ENCODE assay signal across 16 cellular contexts in the genomic region with DNA sequence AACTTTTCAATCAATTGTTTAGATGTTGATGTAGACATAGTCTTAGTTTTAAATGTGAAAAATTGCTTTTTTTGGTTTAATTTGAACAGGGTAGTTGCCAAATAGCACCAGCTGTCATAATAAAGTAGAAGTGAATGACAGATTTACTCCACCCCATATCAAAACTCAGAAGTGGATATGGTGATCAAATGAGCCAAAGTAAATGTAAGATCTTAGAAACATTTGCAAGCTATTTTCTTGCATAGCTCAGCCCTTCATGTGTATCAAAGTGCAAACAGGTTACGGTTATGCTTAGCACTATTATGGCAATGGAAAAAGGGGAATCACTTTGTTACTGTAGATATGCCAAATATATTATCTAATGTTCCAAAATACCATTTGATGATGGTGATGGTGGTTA.
DNase-seq lines count a peak whose midpoint lies in the region; ATAC-seq and TF ChIP-seq lines count a peak whose summit lies in the region.
"Had no signal": no experiment of that assay in that cellular context is flagged by ENCODE, and none has a peak within 500 bp of the region (broad histone marks: within the 10 kb centered on the region; RNA-seq: fewer than 3 reads in every experiment).

No MANE protein-coding gene starts in this region.

- H3K4me3 Mint-ChIP-seq in endodermal cell = no peak overlapping the region
- H3K4me3 Mint-ChIP-seq: CD4-positive, alpha-beta memory T cell had no signal

- H3K36me3 Mint-ChIP-seq in endodermal cell (ENCODE audit: low read depth) = no peaks in the 10 kb centered on the region

- DNase-seq in brain pericyte (ENCODE audit: low read depth, low spot score) (peak; percentile 29), dermis microvascular lymphatic vessel endothelial cell (ENCODE audit: low read depth in 2 of 2) (peak; percentile 88 to 91), pulmonary artery endothelial cell (ENCODE audit: low read depth, low spot score) (peak; percentile 17), pons (ENCODE audit: low spot score) (no peak), endodermal cell (no peak)
- DNase-seq: C1 segment of cervical spinal cord; Calu3; CD4-positive, alpha-beta memory T cell; COR-L47; DMS53; DMS79 treated with DMSO at 0.1 percent for 48 hours; GF-D8; GM23248; H7 had no signal

- no peaks in the 10 kb centered on the region for H3K27me3 Mint-ChIP-seq in endodermal cell (ENCODE audit: insufficient read depth)
- H3K27me3 Mint-ChIP-seq: CD4-positive, alpha-beta memory T cell had no signal

- H3K9ac ChIP-seq in endodermal cell (ENCODE audit: extremely low read depth, low read length, poor library complexity, severe bottlenecking) = no peak overlapping the region
- H3K9ac ChIP-seq: GM23248 had no signal

- H3K9me3 Mint-ChIP-seq in endodermal cell = no peaks in the 10 kb centered on the region

- ATAC-seq in GM21381 (IDR thresholded peaks at IDR 0.05; ENCODE audit: unreplicated experiment) = no peak
- ATAC-seq: HCT116 had no signal

- no peaks in the 10 kb centered on the region for H3K36me3 ChIP-seq in endodermal cell (ENCODE audit: control insufficient read depth, insufficient read depth, low read length)

- H3K4me1 Mint-ChIP-seq in endodermal cell = peaks cover 9% of the 10 kb centered on the region

- TF ChIP-seq CTCF in endodermal cell (conservative IDR thresholded peaks at IDR 0.05) = no peak

- no peak overlapping the region for H3K27ac Mint-ChIP-seq in endodermal cell
- H3K27ac Mint-ChIP-seq: CD4-positive, alpha-beta memory T cell had no signal

- H3K4me3 ChIP-seq in endodermal cell (ENCODE audit: low read length) = no peak overlapping the region
- H3K4me3 ChIP-seq: GM23248 had no signal

- peaks cover 6% of the 10 kb centered on the region for H3K9me3 ChIP-seq in endodermal cell (ENCODE audit: control insufficient read depth, low read length)

- H3K4me1 ChIP-seq in endodermal cell (ENCODE audit: control insufficient read depth, insufficient read depth, low read length) = peaks cover 4% of the 10 kb centered on the region

- no peak overlapping the region for H3K27ac ChIP-seq in endodermal cell (ENCODE audit: low read depth, low read length)
- H3K27ac ChIP-seq: GM23248 had no signal

- WGBS in endodermal cell (ENCODE audit: insufficient coverage in 1 of 2, insufficient read length in 1 of 2), 2 experiments = 84 to 100% methylated on average over 1 of the region's 1 CpG

- H3K27me3 ChIP-seq in endodermal cell (ENCODE audit: control insufficient read depth, insufficient read depth, low read length, poor library complexity, severe bottlenecking) = no peaks in the 10 kb centered on the region

Comparison
In these comparisons a context has a peak if more than half of its experiments do, and no peak if none do; other contexts are left out.
1. DNase-seq: peak in brain pericyte (single experiment), dermis microvascular lymphatic vessel endothelial cell (2 of 2) and pulmonary artery endothelial cell (single experiment); none in pons (single experiment) and endodermal cell (single experiment).